Comparison of ENCODE assay signal across 1 cellular context in genomic region chr1:244164563-244164890, GRCh38.
TF ChIP-seq lines count a peak whose summit lies in the region.

No MANE protein-coding gene starts in this region.

TF ChIP-seq in HepG2, 621 proteins besides CTCF, POLR2A, EP300 and RAD21 (continued from another document):
- TF ChIP-seq ZNF225 (CRISPR knock-in tag; IDR thresholded peaks at IDR 0.05) (no peak), RBAK (CRISPR knock-in tag; IDR thresholded peaks at IDR 0.05) (no peak)
- TF ChIP-seq, protein P1, sequence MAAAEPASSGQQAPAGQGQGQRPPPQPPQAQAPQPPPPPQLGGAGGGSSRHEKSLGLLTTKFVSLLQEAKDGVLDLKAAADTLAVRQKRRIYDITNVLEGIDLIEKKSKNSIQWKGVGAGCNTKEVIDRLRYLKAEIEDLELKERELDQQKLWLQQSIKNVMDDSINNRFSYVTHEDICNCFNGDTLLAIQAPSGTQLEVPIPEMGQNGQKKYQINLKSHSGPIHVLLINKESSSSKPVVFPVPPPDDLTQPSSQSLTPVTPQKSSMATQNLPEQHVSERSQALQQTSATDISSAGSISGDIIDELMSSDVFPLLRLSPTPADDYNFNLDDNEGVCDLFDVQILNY (CRISPR knock-in tag; conservative IDR thresholded peaks at IDR 0.05) = no peak
